9 cellular contexts compared by ENCODE assay signal in the genomic region with DNA sequence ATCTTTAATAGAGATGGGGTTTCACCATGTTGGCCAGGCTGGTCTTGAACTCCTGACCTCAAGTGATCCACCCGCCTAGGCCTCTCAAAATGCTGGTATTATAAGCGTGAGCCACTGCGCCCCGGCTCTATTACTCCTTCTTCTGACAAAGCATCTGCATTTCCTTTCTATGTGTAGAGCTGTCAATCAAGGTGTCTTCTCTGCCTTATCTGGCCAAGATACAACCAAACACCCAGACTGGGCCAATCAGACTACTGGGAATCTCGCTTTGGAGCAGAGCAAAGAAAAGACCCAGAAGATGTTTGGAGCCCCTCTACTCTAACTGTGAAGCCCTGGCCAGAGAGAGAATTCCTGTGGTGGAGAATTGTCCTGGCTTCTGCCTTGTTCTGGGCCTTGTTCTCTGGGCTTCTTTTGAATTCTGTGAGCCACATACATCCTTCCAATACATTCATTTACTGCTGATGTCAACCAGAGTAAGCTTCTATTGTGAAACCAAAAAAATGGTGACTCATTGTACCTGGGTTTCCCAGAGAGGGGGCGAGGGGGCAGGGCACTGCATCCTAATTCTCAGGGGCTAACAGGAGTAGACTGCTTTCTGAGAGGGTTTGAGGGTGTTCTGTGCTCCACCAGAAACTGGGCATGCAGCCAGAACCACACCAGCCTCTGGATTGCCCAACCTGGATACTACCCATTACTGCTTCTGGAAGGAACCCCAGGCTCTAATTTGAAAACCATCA. TPM values are rescaled to one million over a fixed set of nuclear protein-coding genes. Genes with fewer than 3 reads are reported as not detected.
DNase-seq lines count a peak whose midpoint lies in the region; ATAC-seq and TF ChIP-seq lines count a peak whose summit lies in the region.
"Had no signal": no experiment of that assay in that cellular context is flagged by ENCODE, and none has a peak within 500 bp of the region (broad histone marks: within the 10 kb centered on the region; RNA-seq: fewer than 3 reads in every experiment).

No MANE protein-coding gene starts in this region.

- H3K36me3 Mint-ChIP-seq in activated T-cell treated with anti-CD3 and anti-CD28 coated beads, Interleukin-2, amount 50 U/mL, for 24 hours (ENCODE audit: low read depth): peaks cover 7% of the 10 kb centered on the region

- no peak for TF ChIP-seq POLR2A in IMR-90 (IDR thresholded peaks at IDR 0.05; ENCODE audit: low read depth, low read length)

- no peak overlapping the region for H2BK15ac ChIP-seq in IMR-90 (ENCODE audit: low read depth, low read length)
- no peak overlapping the region for H2BK15ac ChIP-seq in mesendoderm (replicated peaks; ENCODE audit: low read depth)

- no peaks in the 10 kb centered on the region for H4K20me1 ChIP-seq in IMR-90 (ENCODE audit: insufficient read depth, low read length)

- H3K9ac ChIP-seq in IMR-90 (ENCODE audit: low read depth, low read length) (no peak overlapping the region), mesendoderm (ENCODE audit: low read length) (no peak overlapping the region)

- no peak overlapping the region for H3K18ac ChIP-seq in IMR-90 (ENCODE audit: low read depth, low read length)
- no peak overlapping the region for H3K18ac ChIP-seq in mesendoderm (ENCODE audit: low read length)

- H3K36me3 ChIP-seq in IMR-90 (ENCODE audit: control insufficient read depth, insufficient read depth, low read length): no peaks in the 10 kb centered on the region
- no peaks in the 10 kb centered on the region for H3K36me3 ChIP-seq in mesendoderm (ENCODE audit: control insufficient read depth, insufficient read depth, low read length)
- H3K36me3 ChIP-seq: ascending aorta had no signal

- H2AFZ ChIP-seq in IMR-90 (replicated peaks; ENCODE audit: low read length, poor library complexity): no peak overlapping the region

- H3K27ac Mint-ChIP-seq in activated T-cell treated with anti-CD3 and anti-CD28 coated beads, Interleukin-2, amount 50 U/mL, for 24 hours: peak overlapping the region; percentile 99

- no peak overlapping the region for H2BK20ac ChIP-seq in IMR-90 (ENCODE audit: low read depth, low read length)

- H3K9me3 Mint-ChIP-seq in activated T-cell treated with anti-CD3 and anti-CD28 coated beads, Interleukin-2, amount 50 U/mL, for 24 hours: no peaks in the 10 kb centered on the region

- H3K9me1 ChIP-seq in IMR-90 (ENCODE audit: insufficient read depth, low read length): no peaks in the 10 kb centered on the region

- no peak overlapping the region for H2BK5ac ChIP-seq in IMR-90 (ENCODE audit: low read depth, low read length, poor library complexity, severe bottlenecking)
- H2BK5ac ChIP-seq in mesendoderm (ENCODE audit: low read length): no peak overlapping the region

- WGBS in IMR-90 (ENCODE audit: extremely low coverage in 2 of 2, insufficient read length in 1 of 2), 2 experiments: 100% methylated on average over 2 of the region's 6 CpGs; no CpG with 5 or more reads in 1 of the 2 experiments
- no CpG with 5 or more reads among the region's 6 CpGs for whole genome bisulfite sequencing in mesendoderm (ENCODE audit: extremely low coverage, insufficient coverage, low lambda C conversion rate)

- POLR2A ChIA-PET in IMR-90 (lab: Charles Lee; ENCODE audit: unreplicated experiment): no interaction called here

- H3K79me2 ChIP-seq in mesendoderm (ENCODE audit: control insufficient read depth, insufficient read depth, low read length): no peaks in the 10 kb centered on the region

- peak overlapping the region; percentile 50 for H3K4me3 Mint-ChIP-seq in activated T-cell treated with anti-CD3 and anti-CD28 coated beads, Interleukin-2, amount 50 U/mL, for 24 hours

- intact Hi-C loops in IMR-90 (cut with micrococcal nuclease): loop anchor here (5.0 kb wide), 1 partner anchor 417 kb away; no protein-coding TSS in a partner anchor

- H3K4me1 ChIP-seq in IMR-90 (ENCODE audit: control insufficient read depth, insufficient read depth, low read length) (peaks cover 1% of the 10 kb centered on the region), mesendoderm (ENCODE audit: control insufficient read depth, low read depth, low read length) (no peaks in the 10 kb centered on the region)
- H3K4me1 ChIP-seq: ascending aorta had no signal

- in situ Hi-C loops in IMR-90 (cut with MboI; ENCODE audit: low sequenced_read_pairs): no loop called here

- peaks cover 78% of the 10 kb centered on the region for H3K4me1 Mint-ChIP-seq in activated T-cell treated with anti-CD3 and anti-CD28 coated beads, Interleukin-2, amount 50 U/mL, for 24 hours (ENCODE audit: low read depth)

- no peak overlapping the region for H3K14ac ChIP-seq in IMR-90 (replicated peaks; ENCODE audit: low read depth, low read length)

- H2AK9ac ChIP-seq in IMR-90 (replicated peaks; ENCODE audit: low read depth, low read length, poor library complexity): no peak overlapping the region

- H2BK120ac ChIP-seq in IMR-90 (ENCODE audit: low read depth, low read length) (no peak overlapping the region), mesendoderm (ENCODE audit: low read depth, low read length) (no peak overlapping the region)

- H3K79me1 ChIP-seq in IMR-90 (ENCODE audit: low read depth in 1 of 2, low read length in 2 of 2): no peaks in the 10 kb centered on the region
- H3K79me1 ChIP-seq in mesendoderm (ENCODE audit: low read length): no peaks in the 10 kb centered on the region

- no peaks in the 10 kb centered on the region for H3K27me3 Mint-ChIP-seq in activated T-cell treated with anti-CD3 and anti-CD28 coated beads, Interleukin-2, amount 50 U/mL, for 24 hours

- ATAC-seq in IMR-90 (ENCODE audit: low read depth) (peak; percentile 28; the same call in 1 of the 2 replicates), left lobe of liver (no peak), HG02798 (IDR thresholded peaks at IDR 0.05; ENCODE audit: poor library complexity, unreplicated experiment) (no peak), GM21526 (IDR thresholded peaks at IDR 0.05; ENCODE audit: low FRiP score, unreplicated experiment) (no peak), GM21360 (IDR thresholded peaks at IDR 0.05; ENCODE audit: unreplicated experiment) (no peak)

- H2AK5ac ChIP-seq in IMR-90 (ENCODE audit: low read depth, low read length) (no peak overlapping the region), mesendoderm (ENCODE audit: low read length) (no peak overlapping the region)

- peaks cover 8% of the 10 kb centered on the region for H3K9me3 ChIP-seq in IMR-90 (ENCODE audit: control insufficient read depth, insufficient read depth, low read length)
- H3K9me3 ChIP-seq: ascending aorta had no signal

- H3K4me3 ChIP-seq in IMR-90 (ENCODE audit: insufficient read depth, low read depth, low read length): no peak overlapping the region
- no peak overlapping the region for H3K4me3 ChIP-seq in mesendoderm (ENCODE audit: low read length)
- H3K4me3 ChIP-seq: ascending aorta had no signal

- no peak for TF ChIP-seq CTCF in IMR-90 (conservative IDR thresholded peaks at IDR 0.05; ENCODE audit: low read depth, low read length)

- TF ChIP-seq RAD21 in IMR-90 (IDR thresholded peaks at IDR 0.05; ENCODE audit: low read length): no peak

- H3K23ac ChIP-seq in IMR-90 (ENCODE audit: low read depth, low read length) (no peak overlapping the region), mesendoderm (ENCODE audit: low read length) (no peak overlapping the region)

- no peak overlapping the region for H4K91ac ChIP-seq in IMR-90 (ENCODE audit: insufficient read depth, low read depth, low read length)

- CTCF ChIA-PET in IMR-90 (lab: Yijun Ruan, JAX): no interaction called here

- H3K56ac ChIP-seq in IMR-90 (ENCODE audit: extremely low read depth, insufficient read depth, low read length): no peak overlapping the region
- no peak overlapping the region for H3K56ac ChIP-seq in mesendoderm (ENCODE audit: low read length)

- no peak overlapping the region for H3K4me2 ChIP-seq in IMR-90 (ENCODE audit: low read depth, low read length)
- no peak overlapping the region for H3K4me2 ChIP-seq in mesendoderm (ENCODE audit: low read length)

- DNase-seq in DMS79 (lab: John Stamatoyannopoulos, UW): peak; percentile 68
- DNase-seq in IMR-90: peak; percentile 30
- DNase-seq in activated T-cell treated with anti-CD3 and anti-CD28 coated beads, Interleukin-2, amount 50 U/mL, for 24 hours: peak; percentile 81
- DNase-seq in mesendoderm: peak; percentile 32
- no peak for DNase-seq in left lobe of liver (ENCODE audit: low spot score)

- H4K5ac ChIP-seq in IMR-90 (ENCODE audit: low read depth, low read length) (no peak overlapping the region), mesendoderm (ENCODE audit: low read length) (no peak overlapping the region)

- no peak overlapping the region for H3K27ac ChIP-seq in IMR-90 (ENCODE audit: insufficient read depth, low read length)
- H3K27ac ChIP-seq in mesendoderm (ENCODE audit: low read depth, low read length): no peak overlapping the region
- H3K27ac ChIP-seq: ascending aorta had no signal

- dilution Hi-C loops in IMR-90 (cut with HindIII; ENCODE audit: low sequenced_read_pairs, unreplicated experiment): no loop called here

- H4K8ac ChIP-seq in IMR-90 (ENCODE audit: low read depth in 2 of 2, low read length in 2 of 2): no peak overlapping the region
- no peak overlapping the region for H4K8ac ChIP-seq in mesendoderm (ENCODE audit: low read depth, low read length)

- H3K4ac ChIP-seq in IMR-90 (ENCODE audit: low read depth, low read length): no peak overlapping the region
- no peak overlapping the region for H3K4ac ChIP-seq in mesendoderm (ENCODE audit: low read depth, low read length)

- BruUV-seq in IMR-90 (replicated peaks; lab: Mats Ljungman, UMichigan): no TSS peak

- H3K27me3 ChIP-seq in IMR-90 (ENCODE audit: control insufficient read depth, insufficient read depth, low read length): peaks cover 18% of the 10 kb centered on the region
- no peaks in the 10 kb centered on the region for H3K27me3 ChIP-seq in mesendoderm (ENCODE audit: insufficient read depth, low read length, poor library complexity)
- H3K27me3 ChIP-seq: ascending aorta had no signal

TF ChIP-seq in IMR-90, 13 proteins besides CTCF, POLR2A, EP300 and RAD21:
- TF ChIP-seq CEBPB (IDR thresholded peaks at IDR 0.05; ENCODE audit: low read depth, low read length) (peak; percentile 58; the same call in 1 of the 2 replicates), NFE2L2 (IDR thresholded peaks at IDR 0.05; ENCODE audit: low read depth, low read length) (no peak), FOS (IDR thresholded peaks at IDR 0.05; ENCODE audit: low read depth, low read length) (peak; percentile 45; the same call in 1 of the 2 replicates)

RNA-seq across cellular contexts. Expression of gene FLVCR2, which starts 18.8 kb away (rescaled TPM):
- total RNA-seq in IMR-90 (2012; rRNA removed) (1.1 and 1.4 TPM in 2 replicates), left lobe of liver (20.9 TPM)
- 0.94 and 1.0 TPM in 2 replicates for polyA plus RNA-seq in IMR-90 (2012; rRNA removed)
- 0.60 and 1.1 TPM in 2 replicates for polyA plus RNA-seq in IMR-90 (2012; cell fraction: cytosol; rRNA removed)
- polyA plus RNA-seq in IMR-90 (2012; cell fraction: nucleus; rRNA removed; ENCODE audit: low replicate concordance): 0.85 and 2.4 TPM in 2 replicates
- 3.3 TPM for polyA plus RNA-seq in mesendoderm (2013, experiment 1 of 2)
- polyA plus RNA-seq in mesendoderm (2013, experiment 2 of 2): 3.2 TPM

RNA-seq across cellular contexts. Expression of gene BATF, which starts 37.4 kb away (rescaled TPM):
- not detected in 2 replicates for total RNA-seq in IMR-90 (2012; rRNA removed)
- polyA plus RNA-seq in IMR-90 (2012; rRNA removed): not detected in 2 replicates
- not detected in 2 replicates for polyA plus RNA-seq in IMR-90 (2012; cell fraction: cytosol; rRNA removed)
- polyA plus RNA-seq in IMR-90 (2012; cell fraction: nucleus; rRNA removed; ENCODE audit: low replicate concordance): not detected in 2 replicates
- not detected for polyA plus RNA-seq in mesendoderm (2013, experiment 1 of 2)
- not detected for polyA plus RNA-seq in mesendoderm (2013, experiment 2 of 2)
- total RNA-seq in left lobe of liver: 1.4 TPM
- total RNA-seq: ascending aorta had no signal
